8 cellular contexts compared by ENCODE assay signal in genomic region chrX:38561126-38561868, GRCh38. TPM values are rescaled to one million over a fixed set of nuclear protein-coding genes. Genes with fewer than 3 reads are reported as not detected.
A peak's percentile ranks its signal among the peaks of the same experiment; 100 is the strongest.
DNase-seq lines count a peak whose midpoint lies in the region; ATAC-seq, FAIRE-seq and TF ChIP-seq lines count a peak whose summit lies in the region.

Gene TSPAN7 (plus strand): TSS chrX:38561542. CDS start chrX:38561547, 5 bp downstream.

- TF ChIP-seq POLR2A in GM12891 (IDR thresholded peaks at IDR 0.05; ENCODE audit: low read depth, low read length), result no peak

- TF ChIP-seq RAD21 in liver (IDR thresholded peaks at IDR 0.05), result no peak

- H3K27ac ChIP-seq in liver (ENCODE audit: low read depth in 1 of 2, low read length in 2 of 2), result peak within 1 kb of the TSS in 1 of 2 donors; percentile 42

- H3K4me1 ChIP-seq in liver (ENCODE audit: control insufficient read depth in 4 of 4, insufficient read depth in 4 of 4, low read length in 3 of 4), result peaks cover 0 to 11% (median 4%) of the 10 kb centered on the region in 4 donors

- H3K36me3 ChIP-seq in liver (ENCODE audit: control insufficient read depth in 4 of 4, insufficient read depth in 3 of 4, low read depth in 1 of 4, low read length in 3 of 4), result no peaks in the 10 kb centered on the region

- no peak for TF ChIP-seq CTCF in liver (IDR thresholded peaks at IDR 0.05; ENCODE audit: low read depth, low read length, missing input control)

- H3K9me3 ChIP-seq in liver (ENCODE audit: control insufficient read depth in 4 of 4, low read length in 3 of 4), result no peaks in the 10 kb centered on the region

- H3K27me3 ChIP-seq in liver (ENCODE audit: control insufficient read depth in 4 of 4, insufficient read depth in 4 of 4, low read length in 3 of 4), result no peaks in the 10 kb centered on the region

- FAIRE-seq in GM12891 (lab: Jason Lieb, UNC), result peak; percentile 84

- peak within 1 kb of the TSS in 1 of 2 donors; percentile 13 for H3K9ac ChIP-seq in liver (ENCODE audit: low read depth in 1 of 2, low read length in 2 of 2)

- H3K4me3 ChIP-seq in liver (ENCODE audit: low read depth in 1 of 3, low read length in 3 of 3), result peak within 1 kb of the TSS; percentile 61 to 64 (median 61)

- ATAC-seq in HG03139 (IDR thresholded peaks at IDR 0.05; ENCODE audit: unreplicated experiment) (peak; percentile 70), GM21390 (IDR thresholded peaks at IDR 0.05; ENCODE audit: unreplicated experiment) (no peak)

- DNase-seq in GM12891 (ENCODE audit: insufficient read length, low spot score), result peak; percentile 43
- peak; percentile 54 for DNase-seq in NCI-H345 treated with DMSO at 0.1 percent for 48 hours (lab: John Stamatoyannopoulos, UW; ENCODE audit: unreplicated experiment)
- DNase-seq in activated CD4-positive, alpha-beta T cell treated with anti-CD3 and anti-CD28 coated beads, Interleukin-2, amount 50 U/mL, for 48 hours, result peak; percentile 76 to 82
- DNase-seq in dermis blood vessel endothelial cell, result peak; percentile 72
- peak; percentile 79 to 83 for DNase-seq in stimulated activated CD4-positive, alpha-beta T cell treated with anti-CD3 and anti-CD28 coated beads, Interleukin-2, amount 100 ng/mL, for 24 hours

- under 1% methylated on average over 71 of the region's 78 CpGs for WGBS in liver

TF ChIP-seq in GM12891, 5 proteins besides CTCF, POLR2A, EP300 and RAD21:
- no peak for TF ChIP-seq SPI1 (IDR thresholded peaks at IDR 0.05; ENCODE audit: low read depth, low read length)
- TF ChIP-seq POLR2AphosphoS5 (IDR thresholded peaks at IDR 0.05; ENCODE audit: low read depth, low read length), result no peak
- TF ChIP-seq TAF1 (IDR thresholded peaks at IDR 0.05; ENCODE audit: low read depth, low read length), result no peak
- no peak for TF ChIP-seq PAX5 (IDR thresholded peaks at IDR 0.05; ENCODE audit: insufficient read depth, low read length, severe bottlenecking)
- no peak for TF ChIP-seq POU2F2 (IDR thresholded peaks at IDR 0.05; ENCODE audit: low read depth, low read length)

TF ChIP-seq in liver, 16 proteins besides CTCF, POLR2A, EP300 and RAD21:
- TF ChIP-seq HNF4G (IDR thresholded peaks at IDR 0.05) (no peak), RXRA (IDR thresholded peaks at IDR 0.05) (peak; percentile 48 to 70), ATF3 (IDR thresholded peaks at IDR 0.05) (no peak), YY1 (IDR thresholded peaks at IDR 0.05) (no peak), JUND (IDR thresholded peaks at IDR 0.05) (no peak), NR2F2 (IDR thresholded peaks at IDR 0.05) (peak; percentile 28), ZBTB33 (IDR thresholded peaks at IDR 0.05) (no peak), TAF1 (conservative IDR thresholded peaks at IDR 0.05) (no peak), REST (IDR thresholded peaks at IDR 0.05) (no peak), EGR1 (IDR thresholded peaks at IDR 0.05; ENCODE audit: low read depth in 2 of 2) (no peak), GABPA (IDR thresholded peaks at IDR 0.05 in 1 of 2, conservative IDR thresholded peaks at IDR 0.05 in 1 of 2) (no peak), SP1 (IDR thresholded peaks at IDR 0.05) (no peak), HNF4A (conservative IDR thresholded peaks at IDR 0.05) (peak in 1 of 2 donors; percentile 12), FOXA1 (IDR thresholded peaks at IDR 0.05) (no peak), MAX (IDR thresholded peaks at IDR 0.05) (no peak), FOXA2 (IDR thresholded peaks at IDR 0.05) (no peak)

RNA-seq across cellular contexts. Expression of gene TSPAN7, which starts in this region (rescaled TPM):
- polyA plus RNA-seq in GM12891 (2012; ENCODE audit: low read depth, missing spikeins), result not detected
- total RNA-seq in dermis blood vessel endothelial cell (25.2 and 28.4 TPM in 2 replicates), liver (10 to 100 TPM; 10.1 to 15.3 TPM)
- polyA plus RNA-seq in liver, result 10 to 100 TPM; 20.0 to 26.2 TPM
